Comparison of ENCODE assay signal across 25 cellular contexts in the genomic region with DNA sequence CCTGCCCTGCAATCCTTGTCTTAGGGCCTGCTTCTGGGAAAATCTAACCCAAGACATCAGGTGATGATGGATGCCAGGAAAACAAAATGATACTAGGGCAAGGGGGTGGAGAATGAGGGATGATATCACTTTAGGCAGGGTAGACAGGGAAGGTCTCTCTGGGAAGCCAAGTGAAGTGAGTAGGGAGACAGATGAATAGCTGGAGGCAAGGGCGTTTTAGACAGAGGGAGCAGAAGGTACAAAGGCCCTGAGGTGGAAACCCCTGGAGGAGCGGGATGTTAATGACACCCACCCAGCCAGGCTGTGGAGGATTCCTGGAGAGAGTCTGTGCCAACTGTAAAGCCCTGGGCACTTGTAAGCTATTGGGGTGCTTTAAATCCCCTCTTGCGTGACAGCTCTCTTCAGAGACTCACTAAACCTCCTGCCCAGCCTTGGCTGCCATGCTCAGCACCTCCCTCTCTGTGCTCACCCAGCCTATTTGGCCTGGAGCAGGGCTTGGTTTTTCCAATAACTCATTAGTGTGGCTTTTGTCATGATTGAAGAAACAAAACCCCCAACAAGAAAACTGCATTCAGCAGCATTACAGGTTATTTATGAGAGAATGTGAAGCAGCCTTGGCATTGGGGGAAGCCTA. TPM values are rescaled to one million over a fixed set of nuclear protein-coding genes. Genes with fewer than 3 reads are reported as not detected.
DNase-seq lines count a peak whose midpoint lies in the region; ATAC-seq, FAIRE-seq and TF ChIP-seq lines count a peak whose summit lies in the region.
"Had no signal": no experiment of that assay in that cellular context is flagged by ENCODE, and none has a peak within 500 bp of the region (broad histone marks: within the 10 kb centered on the region; RNA-seq: fewer than 3 reads in every experiment).

No MANE protein-coding gene starts in this region.

- CTCF ChIA-PET in A549 (lab: Yijun Ruan, JAX): interaction anchor here (1.7 kb wide), 1 partner anchor 18 kb away, joined by 4 read pairs; no protein-coding TSS in a partner anchor

- no peaks in the 10 kb centered on the region for H3K27me3 ChIP-seq in OCI-LY3 (ENCODE audit: low read depth, low read length)
- H3K27me3 ChIP-seq: SJSA1 had no signal

- POLR2A ChIA-PET in A549 (lab: Yijun Ruan, JAX): no interaction called here

- no peaks in the 10 kb centered on the region for H3K9me3 ChIP-seq in A549
- no peaks in the 10 kb centered on the region for H3K9me3 ChIP-seq in OCI-LY3 (ENCODE audit: insufficient read depth, low read length)
- H3K9me3 ChIP-seq: SJSA1 had no signal

- H3K4me1 ChIP-seq in A549 (peaks cover 26% of the 10 kb centered on the region), OCI-LY3 (ENCODE audit: low read length) (peaks cover 13% of the 10 kb centered on the region)

- H3K27ac Mint-ChIP-seq in neural crest cell (ENCODE audit: unreplicated experiment): peak overlapping the region; percentile 78
- H3K27ac Mint-ChIP-seq: T-cell had no signal

- no peaks in the 10 kb centered on the region for H3K36me3 ChIP-seq in OCI-LY3 (replicated peaks; ENCODE audit: low read depth, low read length)
- H3K36me3 ChIP-seq: SJSA1 had no signal

- DNase-seq in A549 (ENCODE audit: low read depth in 1 of 2, low spot score in 1 of 2): no peak
- DNase-seq in DMS79 treated with DMSO at 0.1 percent for 48 hours (lab: John Stamatoyannopoulos, UW): peak; percentile 70
- DNase-seq in neural crest cell (ENCODE audit: low read depth, low spot score): no peak
- no peak for DNase-seq in left lobe of liver (ENCODE audit: low spot score)
- DNase-seq in DMS53 (lab: John Stamatoyannopoulos, UW): no peak
- no peak for DNase-seq in dermis blood vessel endothelial cell
- DNase-seq: CD8-positive, alpha-beta memory T cell; DMS 273 treated with DMSO at 0.1 percent for 48 hours; GOT3; NCI-H1092 treated with DMSO at 0.1 percent for 48 hours; NCI-H1436; NCI-H187 treated with DMSO at 0.1 percent for 48 hours; NCI-H2171 treated with DMSO at 0.1 percent for 48 hours; NCI-H524; NCI-H774; PC-3; Right ventricle myocardium superior; T-cell had no signal

- no peaks in the 10 kb centered on the region for H3K27me3 Mint-ChIP-seq in neural crest cell (ENCODE audit: low read depth)

- H2AFZ ChIP-seq in OCI-LY3 (ENCODE audit: low read depth, low read length): no peak overlapping the region

- TF ChIP-seq RAD21 in A549 (conservative IDR thresholded peaks at IDR 0.05 in 1 of 2, IDR thresholded peaks at IDR 0.05 in 1 of 2): no peak

- H3K36me3 Mint-ChIP-seq in neural crest cell (ENCODE audit: low read depth): no peaks in the 10 kb centered on the region
- H3K36me3 Mint-ChIP-seq: CD8-positive, alpha-beta memory T cell; T-cell had no signal

- TF ChIP-seq POLR2A in A549 (IDR thresholded peaks at IDR 0.05; ENCODE audit: low read length): no peak

- no peak for FAIRE-seq in A549 (lab: Jason Lieb, UNC)
- FAIRE-seq: G401.6 had no signal

- H3K4me3 Mint-ChIP-seq in neural crest cell: peak overlapping the region; percentile 3
- H3K4me3 Mint-ChIP-seq: CD8-positive, alpha-beta memory T cell; T-cell had no signal

- no peak for TF ChIP-seq EP300 in A549 (IDR thresholded peaks at IDR 0.05)

- H3K4me3 ChIP-seq in A549: no peak overlapping the region
- H3K4me3 ChIP-seq in OCI-LY3 (ENCODE audit: low read length): no peak overlapping the region
- H3K4me3 ChIP-seq: SJSA1 had no signal

- H4K20me1 ChIP-seq in OCI-LY3 (ENCODE audit: insufficient read depth, low read length): no peaks in the 10 kb centered on the region

- H3K4me2 ChIP-seq in A549 (peak overlapping the region; percentile 39; the same call in 1 of the 3 replicates), OCI-LY3 (ENCODE audit: low read length) (peak overlapping the region; percentile 12; the same call in 1 of the 2 replicates)

- H3K9me3 Mint-ChIP-seq in neural crest cell: no peaks in the 10 kb centered on the region
- H3K9me3 Mint-ChIP-seq: CD8-positive, alpha-beta memory T cell; T-cell had no signal

- TF ChIP-seq CTCF in A549 (IDR thresholded peaks at IDR 0.05) (no peak), OCI-LY3 (IDR thresholded peaks at IDR 0.05; ENCODE audit: low read depth, low read length) (no peak), neural crest cell (conservative IDR thresholded peaks at IDR 0.05) (no peak)

- peaks cover 54% of the 10 kb centered on the region for H3K4me1 Mint-ChIP-seq in neural crest cell

- ATAC-seq in A549 (no peak), left lobe of liver (no peak), GM19397 (IDR thresholded peaks at IDR 0.05; ENCODE audit: unreplicated experiment) (no peak)
- ATAC-seq: HCT116, PC-3, T-cell had no signal

- WGBS in A549 (ENCODE audit: missing lambda C conversion rate): 75% methylated on average over 3 of the region's 3 CpGs

- no peak overlapping the region for H3K9ac ChIP-seq in OCI-LY3 (ENCODE audit: low read length)

- H3K79me2 ChIP-seq in OCI-LY3 (ENCODE audit: low read length): no peaks in the 10 kb centered on the region

- H3K27ac ChIP-seq in A549: peak overlapping the region; percentile 21 to 45; a peak in 2 of 6 replicates
- H3K27ac ChIP-seq in OCI-LY3 (ENCODE audit: low read length): no peak overlapping the region
- H3K27ac ChIP-seq: C4-2B, HL-60, SJSA1 had no signal

TF ChIP-seq in A549, 52 proteins besides CTCF, POLR2A, EP300 and RAD21:
- TF ChIP-seq, protein P1, sequence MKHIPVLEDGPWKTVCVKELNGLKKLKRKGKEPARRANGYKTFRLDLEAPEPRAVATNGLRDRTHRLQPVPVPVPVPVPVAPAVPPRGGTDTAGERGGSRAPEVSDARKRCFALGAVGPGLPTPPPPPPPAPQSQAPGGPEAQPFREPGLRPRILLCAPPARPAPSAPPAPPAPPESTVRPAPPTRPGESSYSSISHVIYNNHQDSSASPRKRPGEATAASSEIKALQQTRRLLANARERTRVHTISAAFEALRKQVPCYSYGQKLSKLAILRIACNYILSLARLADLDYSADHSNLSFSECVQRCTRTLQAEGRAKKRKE (CRISPR knock-in tag; IDR thresholded peaks at IDR 0.05; ENCODE audit: low read depth): no peak
- TF ChIP-seq, protein P2, sequence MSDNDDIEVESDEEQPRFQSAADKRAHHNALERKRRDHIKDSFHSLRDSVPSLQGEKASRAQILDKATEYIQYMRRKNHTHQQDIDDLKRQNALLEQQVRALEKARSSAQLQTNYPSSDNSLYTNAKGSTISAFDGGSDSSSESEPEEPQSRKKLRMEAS (IDR thresholded peaks at IDR 0.05): no peak
- TF ChIP-seq HOXA7 (CRISPR knock-in tag; IDR thresholded peaks at IDR 0.05): no peak
- TF ChIP-seq, protein P3, sequence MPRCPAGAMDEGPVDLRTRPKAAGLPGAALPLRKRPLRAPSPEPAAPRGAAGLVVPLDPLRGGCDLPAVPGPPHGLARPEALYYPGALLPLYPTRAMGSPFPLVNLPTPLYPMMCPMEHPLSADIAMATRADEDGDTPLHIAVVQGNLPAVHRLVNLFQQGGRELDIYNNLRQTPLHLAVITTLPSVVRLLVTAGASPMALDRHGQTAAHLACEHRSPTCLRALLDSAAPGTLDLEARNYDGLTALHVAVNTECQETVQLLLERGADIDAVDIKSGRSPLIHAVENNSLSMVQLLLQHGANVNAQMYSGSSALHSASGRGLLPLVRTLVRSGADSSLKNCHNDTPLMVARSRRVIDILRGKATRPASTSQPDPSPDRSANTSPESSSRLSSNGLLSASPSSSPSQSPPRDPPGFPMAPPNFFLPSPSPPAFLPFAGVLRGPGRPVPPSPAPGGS (IDR thresholded peaks at IDR 0.05): no peak
- no peak for TF ChIP-seq ZSCAN20 (CRISPR knock-in tag; IDR thresholded peaks at IDR 0.05)
- TF ChIP-seq POLR2AphosphoS2 (conservative IDR thresholded peaks at IDR 0.05; ENCODE audit: low read length): no peak
- no peak for TF ChIP-seq ESRRA (IDR thresholded peaks at IDR 0.05; ENCODE audit: borderline replicate concordance, low read length)
- no peak for TF ChIP-seq ZNF302 (CRISPR knock-in tag; IDR thresholded peaks at IDR 0.05)
- no peak for TF ChIP-seq CHD2 (IDR thresholded peaks at IDR 0.05; ENCODE audit: low read length, partially characterized antibody)
- TF ChIP-seq JUN (IDR thresholded peaks at IDR 0.05): no peak
- no peak for TF ChIP-seq SMC3 (IDR thresholded peaks at IDR 0.05)

RNA-seq across cellular contexts. Expression of a gene that starts 12.4 kb away (rescaled TPM):
- 0.74 and 1.1 TPM in 2 replicates for polyA plus RNA-seq in A549 (2011; rRNA removed)
- polyA plus RNA-seq in A549 (2012; cell fraction: cytosol; rRNA removed): 7.4 and 7.5 TPM in 2 replicates
- 22.8 and 24.6 TPM in 2 replicates for polyA plus RNA-seq in A549 (2012; cell fraction: nucleus; rRNA removed)
- 7.5 to 9.1 TPM (median 8.5 TPM) in 3 replicates for polyA plus RNA-seq in A549 (2017; fragmentation: RNase III; extraction: RNeasy Plus Mini Kit Qiagen cat#74134 plus additional on column Dnase treatment)
- 2.6 and 3.7 TPM in 2 replicates for polyA minus RNA-seq in A549 (2011; rRNA and poly(A)+ RNA removed)
- total RNA-seq in neural crest cell: 17.8 and 21.7 TPM in 2 replicates
- total RNA-seq in left lobe of liver: 0.40 TPM
- total RNA-seq in dermis blood vessel endothelial cell: 0.88 and 1.4 TPM in 2 replicates
